Comparison of ENCODE assay signal across 1 cellular context in the genomic region with DNA sequence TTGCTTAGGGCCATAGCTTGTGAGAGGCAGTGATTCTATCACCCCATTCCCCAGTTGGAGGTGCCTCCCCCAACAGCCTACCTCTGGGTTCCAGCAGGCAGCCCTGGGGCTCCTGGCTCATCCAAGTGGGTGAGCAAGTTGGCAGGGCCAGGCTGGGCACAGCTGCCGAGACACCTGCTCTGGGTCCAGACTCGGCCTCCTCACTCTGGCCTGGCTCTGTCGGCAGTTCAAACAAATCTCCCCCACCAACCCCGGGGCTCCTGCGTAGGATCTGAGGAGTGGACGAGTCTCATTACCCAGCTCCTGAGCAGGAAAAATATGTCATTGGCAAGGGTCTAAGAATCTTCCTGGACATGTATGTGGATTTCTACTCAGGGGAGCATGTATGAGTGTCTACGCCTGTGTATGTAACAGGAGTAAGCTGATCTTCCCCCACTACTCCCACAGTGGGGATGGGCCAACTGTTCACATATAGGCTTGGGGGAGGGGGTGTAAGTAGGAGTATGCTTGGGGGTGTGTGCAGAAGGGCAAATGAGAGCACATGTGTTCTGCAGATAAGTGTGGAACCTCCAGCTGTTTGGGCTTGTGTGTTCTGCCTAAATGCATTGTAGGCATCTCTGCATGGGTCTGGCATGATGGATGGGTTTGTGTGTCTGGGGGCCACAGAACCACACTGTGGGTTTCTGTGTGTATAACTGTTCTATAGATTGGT.
A peak's percentile ranks its signal among the peaks of the same experiment; 100 is the strongest.
TF ChIP-seq lines count a peak whose summit lies in the region.

No MANE protein-coding gene starts in this region.

TF ChIP-seq in HepG2, 621 proteins besides CTCF, POLR2A, EP300 and RAD21 (continued from another document and continues in another):
- TF ChIP-seq, protein P1, sequence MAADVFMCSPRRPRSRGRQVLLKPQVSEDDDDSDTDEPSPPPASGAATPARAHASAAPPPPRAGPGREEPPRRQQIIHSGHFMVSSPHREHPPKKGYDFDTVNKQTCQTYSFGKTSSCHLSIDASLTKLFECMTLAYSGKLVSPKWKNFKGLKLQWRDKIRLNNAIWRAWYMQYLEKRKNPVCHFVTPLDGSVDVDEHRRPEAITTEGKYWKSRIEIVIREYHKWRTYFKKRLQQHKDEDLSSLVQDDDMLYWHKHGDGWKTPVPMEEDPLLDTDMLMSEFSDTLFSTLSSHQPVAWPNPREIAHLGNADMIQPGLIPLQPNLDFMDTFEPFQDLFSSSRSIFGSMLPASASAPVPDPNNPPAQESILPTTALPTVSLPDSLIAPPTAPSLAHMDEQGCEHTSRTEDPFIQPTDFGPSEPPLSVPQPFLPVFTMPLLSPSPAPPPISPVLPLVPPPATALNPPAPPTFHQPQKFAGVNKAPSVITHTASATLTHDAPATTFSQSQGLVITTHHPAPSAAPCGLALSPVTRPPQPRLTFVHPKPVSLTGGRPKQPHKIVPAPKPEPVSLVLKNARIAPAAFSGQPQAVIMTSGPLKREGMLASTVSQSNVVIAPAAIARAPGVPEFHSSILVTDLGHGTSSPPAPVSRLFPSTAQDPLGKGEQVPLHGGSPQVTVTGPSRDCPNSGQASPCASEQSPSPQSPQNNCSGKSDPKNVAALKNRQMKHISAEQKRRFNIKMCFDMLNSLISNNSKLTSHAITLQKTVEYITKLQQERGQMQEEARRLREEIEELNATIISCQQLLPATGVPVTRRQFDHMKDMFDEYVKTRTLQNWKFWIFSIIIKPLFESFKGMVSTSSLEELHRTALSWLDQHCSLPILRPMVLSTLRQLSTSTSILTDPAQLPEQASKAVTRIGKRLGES (CRISPR knock-in tag; IDR thresholded peaks at IDR 0.05; ENCODE audit: borderline replicate concordance) = no peak
- TF ChIP-seq TARDBP (CRISPR knock-in tag; IDR thresholded peaks at IDR 0.05) = peak; percentile 93
- TF ChIP-seq CBX5 (CRISPR knock-in tag; IDR thresholded peaks at IDR 0.05; ENCODE audit: borderline replicate concordance) = peak; percentile 82
- peak; percentile 86; the same call in 1 of the 2 replicates for TF ChIP-seq HES4 (CRISPR knock-in tag; IDR thresholded peaks at IDR 0.05; ENCODE audit: borderline replicate concordance)
- peak; percentile 88 for TF ChIP-seq KDM5B (CRISPR knock-in tag; IDR thresholded peaks at IDR 0.05; ENCODE audit: borderline replicate concordance)
- peak; percentile 84 for TF ChIP-seq MED13 (CRISPR knock-in tag; IDR thresholded peaks at IDR 0.05)
- TF ChIP-seq ZNF256 (CRISPR knock-in tag; conservative IDR thresholded peaks at IDR 0.05) = no peak
- TF ChIP-seq ZNF44 (CRISPR knock-in tag; IDR thresholded peaks at IDR 0.05) = peak; percentile 51; the same call in 1 of the 2 replicates
- TF ChIP-seq NBN (conservative IDR thresholded peaks at IDR 0.05) = no peak
- TF ChIP-seq, protein P2, sequence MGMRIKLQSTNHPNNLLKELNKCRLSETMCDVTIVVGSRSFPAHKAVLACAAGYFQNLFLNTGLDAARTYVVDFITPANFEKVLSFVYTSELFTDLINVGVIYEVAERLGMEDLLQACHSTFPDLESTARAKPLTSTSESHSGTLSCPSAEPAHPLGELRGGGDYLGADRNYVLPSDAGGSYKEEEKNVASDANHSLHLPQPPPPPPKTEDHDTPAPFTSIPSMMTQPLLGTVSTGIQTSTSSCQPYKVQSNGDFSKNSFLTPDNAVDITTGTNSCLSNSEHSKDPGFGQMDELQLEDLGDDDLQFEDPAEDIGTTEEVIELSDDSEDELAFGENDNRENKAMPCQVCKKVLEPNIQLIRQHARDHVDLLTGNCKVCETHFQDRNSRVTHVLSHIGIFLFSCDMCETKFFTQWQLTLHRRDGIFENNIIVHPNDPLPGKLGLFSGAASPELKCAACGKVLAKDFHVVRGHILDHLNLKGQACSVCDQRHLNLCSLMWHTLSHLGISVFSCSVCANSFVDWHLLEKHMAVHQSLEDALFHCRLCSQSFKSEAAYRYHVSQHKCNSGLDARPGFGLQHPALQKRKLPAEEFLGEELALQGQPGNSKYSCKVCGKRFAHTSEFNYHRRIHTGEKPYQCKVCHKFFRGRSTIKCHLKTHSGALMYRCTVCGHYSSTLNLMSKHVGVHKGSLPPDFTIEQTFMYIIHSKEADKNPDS (CRISPR knock-in tag; IDR thresholded peaks at IDR 0.05) = peak; percentile 92; the same call in 1 of the 2 replicates
- TF ChIP-seq SNAPC2 (CRISPR knock-in tag; IDR thresholded peaks at IDR 0.05) = peak; percentile 65
- TF ChIP-seq CENPT (CRISPR knock-in tag; IDR thresholded peaks at IDR 0.05; ENCODE audit: low read depth) = 0 out of 2 replicates have a peak, but pooled peaks have one; percentile 29
- peak; percentile 92 for TF ChIP-seq ZNF790 (CRISPR knock-in tag; IDR thresholded peaks at IDR 0.05; ENCODE audit: borderline replicate concordance)
- TF ChIP-seq NPAS2 (CRISPR knock-in tag; IDR thresholded peaks at IDR 0.05; ENCODE audit: borderline replicate concordance) = no peak
- TF ChIP-seq, protein P3, sequence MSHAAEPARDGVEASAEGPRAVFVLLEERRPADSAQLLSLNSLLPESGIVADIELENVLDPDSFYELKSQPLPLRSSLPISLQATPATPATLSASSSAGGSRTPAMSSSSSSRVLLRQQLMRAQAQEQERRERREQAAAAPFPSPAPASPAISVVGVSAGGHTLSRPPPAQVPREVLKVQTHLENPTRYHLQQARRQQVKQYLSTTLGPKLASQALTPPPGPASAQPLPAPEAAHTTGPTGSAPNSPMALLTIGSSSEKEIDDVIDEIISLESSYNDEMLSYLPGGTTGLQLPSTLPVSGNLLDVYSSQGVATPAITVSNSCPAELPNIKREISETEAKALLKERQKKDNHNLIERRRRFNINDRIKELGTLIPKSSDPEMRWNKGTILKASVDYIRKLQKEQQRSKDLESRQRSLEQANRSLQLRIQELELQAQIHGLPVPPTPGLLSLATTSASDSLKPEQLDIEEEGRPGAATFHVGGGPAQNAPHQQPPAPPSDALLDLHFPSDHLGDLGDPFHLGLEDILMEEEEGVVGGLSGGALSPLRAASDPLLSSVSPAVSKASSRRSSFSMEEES (CRISPR knock-in tag; IDR thresholded peaks at IDR 0.05) = peak; percentile 67; the same call in 1 of the 2 replicates
- 0 out of 2 replicates have a peak, but pooled peaks have one; percentile 40 for TF ChIP-seq SRF (IDR thresholded peaks at IDR 0.05; ENCODE audit: low read depth, low read length)
- peak; percentile 81; the same call in 1 of the 2 replicates for TF ChIP-seq ZNF343 (CRISPR knock-in tag; IDR thresholded peaks at IDR 0.05)
- 0 out of 2 replicates have a peak, but pooled peaks have one; percentile 31 for TF ChIP-seq HNF4A (CRISPR knock-in tag; IDR thresholded peaks at IDR 0.05)
- no peak for TF ChIP-seq SUZ12 (IDR thresholded peaks at IDR 0.05; ENCODE audit: low read depth, low read length)
- 0 out of 2 replicates have a peak, but pooled peaks have one; percentile 23 for TF ChIP-seq ZNF33B (CRISPR knock-in tag; IDR thresholded peaks at IDR 0.05)
- TF ChIP-seq RFXANK (CRISPR knock-in tag; IDR thresholded peaks at IDR 0.05) = 0 out of 2 replicates have a peak, but pooled peaks have one; percentile 55
- TF ChIP-seq, protein P4, sequence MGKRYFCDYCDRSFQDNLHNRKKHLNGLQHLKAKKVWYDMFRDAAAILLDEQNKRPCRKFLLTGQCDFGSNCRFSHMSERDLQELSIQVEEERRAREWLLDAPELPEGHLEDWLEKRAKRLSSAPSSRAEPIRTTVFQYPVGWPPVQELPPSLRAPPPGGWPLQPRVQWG (CRISPR knock-in tag; IDR thresholded peaks at IDR 0.05; ENCODE audit: borderline replicate concordance, low read depth) = no peak
- TF ChIP-seq, protein P5, sequence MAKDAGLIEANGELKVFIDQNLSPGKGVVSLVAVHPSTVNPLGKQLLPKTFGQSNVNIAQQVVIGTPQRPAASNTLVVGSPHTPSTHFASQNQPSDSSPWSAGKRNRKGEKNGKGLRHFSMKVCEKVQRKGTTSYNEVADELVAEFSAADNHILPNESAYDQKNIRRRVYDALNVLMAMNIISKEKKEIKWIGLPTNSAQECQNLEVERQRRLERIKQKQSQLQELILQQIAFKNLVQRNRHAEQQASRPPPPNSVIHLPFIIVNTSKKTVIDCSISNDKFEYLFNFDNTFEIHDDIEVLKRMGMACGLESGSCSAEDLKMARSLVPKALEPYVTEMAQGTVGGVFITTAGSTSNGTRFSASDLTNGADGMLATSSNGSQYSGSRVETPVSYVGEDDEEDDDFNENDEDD (CRISPR knock-in tag; IDR thresholded peaks at IDR 0.05; ENCODE audit: borderline replicate concordance) = peak; percentile 30; the same call in 1 of the 2 replicates
- TF ChIP-seq JUNB (CRISPR knock-in tag; IDR thresholded peaks at IDR 0.05; ENCODE audit: borderline replicate concordance) = no peak
- TF ChIP-seq, protein P6, sequence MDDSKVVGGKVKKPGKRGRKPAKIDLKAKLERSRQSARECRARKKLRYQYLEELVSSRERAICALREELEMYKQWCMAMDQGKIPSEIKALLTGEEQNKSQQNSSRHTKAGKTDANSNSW (CRISPR knock-in tag; IDR thresholded peaks at IDR 0.05; ENCODE audit: borderline replicate concordance) = no peak
- TF ChIP-seq ZNF510 (CRISPR knock-in tag; IDR thresholded peaks at IDR 0.05; ENCODE audit: low read depth) = no peak
- peak; percentile 73; the same call in 1 of the 2 replicates for TF ChIP-seq ZMAT3 (CRISPR knock-in tag; conservative IDR thresholded peaks at IDR 0.05)
- TF ChIP-seq, protein P7, sequence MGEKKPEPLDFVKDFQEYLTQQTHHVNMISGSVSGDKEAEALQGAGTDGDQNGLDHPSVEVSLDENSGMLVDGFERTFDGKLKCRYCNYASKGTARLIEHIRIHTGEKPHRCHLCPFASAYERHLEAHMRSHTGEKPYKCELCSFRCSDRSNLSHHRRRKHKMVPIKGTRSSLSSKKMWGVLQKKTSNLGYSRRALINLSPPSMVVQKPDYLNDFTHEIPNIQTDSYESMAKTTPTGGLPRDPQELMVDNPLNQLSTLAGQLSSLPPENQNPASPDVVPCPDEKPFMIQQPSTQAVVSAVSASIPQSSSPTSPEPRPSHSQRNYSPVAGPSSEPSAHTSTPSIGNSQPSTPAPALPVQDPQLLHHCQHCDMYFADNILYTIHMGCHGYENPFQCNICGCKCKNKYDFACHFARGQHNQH (CRISPR knock-in tag; IDR thresholded peaks at IDR 0.05) = peak; percentile 74
- no peak for TF ChIP-seq HOXA7 (CRISPR knock-in tag; IDR thresholded peaks at IDR 0.05)
- TF ChIP-seq, protein P8, sequence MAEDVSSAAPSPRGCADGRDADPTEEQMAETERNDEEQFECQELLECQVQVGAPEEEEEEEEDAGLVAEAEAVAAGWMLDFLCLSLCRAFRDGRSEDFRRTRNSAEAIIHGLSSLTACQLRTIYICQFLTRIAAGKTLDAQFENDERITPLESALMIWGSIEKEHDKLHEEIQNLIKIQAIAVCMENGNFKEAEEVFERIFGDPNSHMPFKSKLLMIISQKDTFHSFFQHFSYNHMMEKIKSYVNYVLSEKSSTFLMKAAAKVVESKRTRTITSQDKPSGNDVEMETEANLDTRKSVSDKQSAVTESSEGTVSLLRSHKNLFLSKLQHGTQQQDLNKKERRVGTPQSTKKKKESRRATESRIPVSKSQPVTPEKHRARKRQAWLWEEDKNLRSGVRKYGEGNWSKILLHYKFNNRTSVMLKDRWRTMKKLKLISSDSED (CRISPR knock-in tag; IDR thresholded peaks at IDR 0.05) = peak; percentile 59; the same call in 1 of the 2 replicates
- no peak for TF ChIP-seq ATF7 (IDR thresholded peaks at IDR 0.05)
- peak; percentile 67; the same call in 1 of the 2 replicates for TF ChIP-seq ATF7 (CRISPR knock-in tag; IDR thresholded peaks at IDR 0.05)
- TF ChIP-seq, protein P9, sequence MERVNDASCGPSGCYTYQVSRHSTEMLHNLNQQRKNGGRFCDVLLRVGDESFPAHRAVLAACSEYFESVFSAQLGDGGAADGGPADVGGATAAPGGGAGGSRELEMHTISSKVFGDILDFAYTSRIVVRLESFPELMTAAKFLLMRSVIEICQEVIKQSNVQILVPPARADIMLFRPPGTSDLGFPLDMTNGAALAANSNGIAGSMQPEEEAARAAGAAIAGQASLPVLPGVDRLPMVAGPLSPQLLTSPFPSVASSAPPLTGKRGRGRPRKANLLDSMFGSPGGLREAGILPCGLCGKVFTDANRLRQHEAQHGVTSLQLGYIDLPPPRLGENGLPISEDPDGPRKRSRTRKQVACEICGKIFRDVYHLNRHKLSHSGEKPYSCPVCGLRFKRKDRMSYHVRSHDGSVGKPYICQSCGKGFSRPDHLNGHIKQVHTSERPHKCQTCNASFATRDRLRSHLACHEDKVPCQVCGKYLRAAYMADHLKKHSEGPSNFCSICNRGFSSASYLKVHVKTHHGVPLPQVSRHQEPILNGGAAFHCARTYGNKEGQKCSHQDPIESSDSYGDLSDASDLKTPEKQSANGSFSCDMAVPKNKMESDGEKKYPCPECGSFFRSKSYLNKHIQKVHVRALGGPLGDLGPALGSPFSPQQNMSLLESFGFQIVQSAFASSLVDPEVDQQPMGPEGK (CRISPR knock-in tag; IDR thresholded peaks at IDR 0.05) = peak; percentile 90
- TF ChIP-seq NFE2 (CRISPR knock-in tag; IDR thresholded peaks at IDR 0.05) = no peak
- TF ChIP-seq TCF7 (IDR thresholded peaks at IDR 0.05; ENCODE audit: low read depth) = peak; percentile 71
- TF ChIP-seq ZFP62 (CRISPR knock-in tag; IDR thresholded peaks at IDR 0.05) = no peak
- TF ChIP-seq ZNF670 (CRISPR knock-in tag; IDR thresholded peaks at IDR 0.05; ENCODE audit: borderline replicate concordance) = peak; percentile 51
- TF ChIP-seq, protein P10, sequence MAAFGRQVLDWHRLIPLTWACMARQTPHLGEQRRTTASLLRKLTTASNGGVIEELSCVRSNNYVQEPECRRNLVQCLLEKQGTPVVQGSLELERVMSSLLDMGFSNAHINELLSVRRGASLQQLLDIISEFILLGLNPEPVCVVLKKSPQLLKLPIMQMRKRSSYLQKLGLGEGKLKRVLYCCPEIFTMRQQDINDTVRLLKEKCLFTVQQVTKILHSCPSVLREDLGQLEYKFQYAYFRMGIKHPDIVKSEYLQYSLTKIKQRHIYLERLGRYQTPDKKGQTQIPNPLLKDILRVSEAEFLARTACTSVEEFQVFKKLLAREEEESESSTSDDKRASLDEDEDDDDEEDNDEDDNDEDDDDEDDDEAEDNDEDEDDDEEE (CRISPR knock-in tag; IDR thresholded peaks at IDR 0.05) = peak; percentile 75; the same call in 1 of the 2 replicates
- TF ChIP-seq, protein P11, sequence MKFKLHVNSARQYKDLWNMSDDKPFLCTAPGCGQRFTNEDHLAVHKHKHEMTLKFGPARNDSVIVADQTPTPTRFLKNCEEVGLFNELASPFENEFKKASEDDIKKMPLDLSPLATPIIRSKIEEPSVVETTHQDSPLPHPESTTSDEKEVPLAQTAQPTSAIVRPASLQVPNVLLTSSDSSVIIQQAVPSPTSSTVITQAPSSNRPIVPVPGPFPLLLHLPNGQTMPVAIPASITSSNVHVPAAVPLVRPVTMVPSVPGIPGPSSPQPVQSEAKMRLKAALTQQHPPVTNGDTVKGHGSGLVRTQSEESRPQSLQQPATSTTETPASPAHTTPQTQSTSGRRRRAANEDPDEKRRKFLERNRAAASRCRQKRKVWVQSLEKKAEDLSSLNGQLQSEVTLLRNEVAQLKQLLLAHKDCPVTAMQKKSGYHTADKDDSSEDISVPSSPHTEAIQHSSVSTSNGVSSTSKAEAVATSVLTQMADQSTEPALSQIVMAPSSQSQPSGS (CRISPR knock-in tag; IDR thresholded peaks at IDR 0.05) = peak; percentile 3
